6 cellular contexts compared by ENCODE assay signal in genomic region chr5:5704352-5704751, GRCh38.
"Had no signal": no experiment of that assay in that cellular context is flagged by ENCODE, and none has a peak within 500 bp of the region (broad histone marks: within the 10 kb centered on the region; RNA-seq: fewer than 3 reads in every experiment).

No MANE protein-coding gene starts in this region.

- DNase-seq: H9, HCEC 1CT had no signal

- H3K4me3 ChIP-seq: GM23338 had no signal

- ATAC-seq: GM23338 had no signal

- FAIRE-seq: H1, H54, HTR-8/SVneo had no signal

- H3K4me2 ChIP-seq: GM23338 had no signal
